Comparison of ENCODE assay signal across 10 cellular contexts in genomic region chr2:156339110-156339847, GRCh38. TPM values are rescaled to one million over a fixed set of nuclear protein-coding genes. Genes with fewer than 3 reads are reported as not detected.
DNase-seq lines count a peak whose midpoint lies in the region; ATAC-seq and TF ChIP-seq lines count a peak whose summit lies in the region.
"Had no signal": no experiment of that assay in that cellular context is flagged by ENCODE, and none has a peak within 500 bp of the region (broad histone marks: within the 10 kb centered on the region; RNA-seq: fewer than 3 reads in every experiment).

No MANE protein-coding gene starts in this region.

- H3K36me3 ChIP-seq in prostate gland: no peaks in the 10 kb centered on the region
- H3K36me3 ChIP-seq: MG63 had no signal

- DNase-seq in NCI-H82 (lab: John Stamatoyannopoulos, UW) (peak; percentile 15), NCI-H82 treated with DMSO at 0.1 percent for 48 hours (lab: John Stamatoyannopoulos, UW; ENCODE audit: unreplicated experiment) (no peak), NCI-H2029 treated with DMSO at 0.1 percent for 48 hours (lab: John Stamatoyannopoulos, UW) (peak; percentile 64), prostate gland (ENCODE audit: low spot score) (no peak), cerebellum (ENCODE audit: low spot score) (no peak)
- DNase-seq: MG63, T-helper 17 cell had no signal

- TF ChIP-seq POLR2A in prostate gland (IDR thresholded peaks at IDR 0.05): no peak

- H3K27me3 ChIP-seq in prostate gland (replicated peaks; ENCODE audit: insufficient read depth): no peaks in the 10 kb centered on the region
- H3K27me3 ChIP-seq: MG63 had no signal

- H3K36me3 Mint-ChIP-seq in brain: no peaks in the 10 kb centered on the region

- H3K9me3 Mint-ChIP-seq in brain: no peaks in the 10 kb centered on the region

- H3K4me1 ChIP-seq in prostate gland (replicated peaks): no peaks in the 10 kb centered on the region

- no peak for ATAC-seq in GM21526 (IDR thresholded peaks at IDR 0.05; ENCODE audit: low FRiP score, unreplicated experiment)
- ATAC-seq in GM19324 (IDR thresholded peaks at IDR 0.05; ENCODE audit: low FRiP score, unreplicated experiment): no peak
- ATAC-seq: T-helper 17 cell had no signal

- peak overlapping the region; percentile 30 to 98 (median 59) for H3K27ac Mint-ChIP-seq in brain
- H3K27ac Mint-ChIP-seq: T-helper 17 cell had no signal

- TF ChIP-seq CTCF in brain (conservative IDR thresholded peaks at IDR 0.05) (no peak), prostate gland (IDR thresholded peaks at IDR 0.05) (no peak)

- intact Hi-C loops in prostate gland (cut with DNase I): no loop called here

- no peaks in the 10 kb centered on the region for H3K9me3 ChIP-seq in prostate gland
- H3K9me3 ChIP-seq: MG63 had no signal

- peak overlapping the region; percentile 17 to 43 for H3K27ac ChIP-seq in prostate gland

- WGBS in prostate gland: 83% methylated on average over 5 of the region's 5 CpGs

- peaks cover 57% of the 10 kb centered on the region for H3K4me1 Mint-ChIP-seq in brain

- H3K27me3 Mint-ChIP-seq in brain: peaks cover 22% of the 10 kb centered on the region
- H3K27me3 Mint-ChIP-seq: T-helper 17 cell had no signal

- peak overlapping the region; percentile 34 to 87 (median 71) for H3K4me3 Mint-ChIP-seq in brain
- H3K4me3 Mint-ChIP-seq: T-helper 17 cell had no signal

- H3K4me3 ChIP-seq in prostate gland: no peak overlapping the region
- H3K4me3 ChIP-seq: MG63 had no signal

RNA-seq across cellular contexts. Expression of gene NR4A2, which starts 6.8 kb away (rescaled TPM):
- polyA plus RNA-seq in brain (ENCODE audit: insufficient read depth, low read depth, low replicate concordance): 4.3 TPM
- 1 to 10 TPM; 2.3 to 4.5 TPM for total RNA-seq in prostate gland
- total RNA-seq in cerebellum: 0.45 TPM

Comparison
In these comparisons a context has a peak if more than half of its experiments do, and no peak if none do; other contexts are left out.
1. DNase-seq: peak in NCI-H82 (single experiment) and NCI-H2029 treated with DMSO at 0.1 percent for 48 hours (single experiment); none in NCI-H82 treated with DMSO at 0.1 percent for 48 hours (single experiment), prostate gland (single experiment) and cerebellum (single experiment).